In genomic region chr1:116328671-116329070, GRCh38 we compare ENCODE assay signal across 21 cellular contexts.
"Had no signal": no experiment of that assay in that cellular context is flagged by ENCODE, and none has a peak within 500 bp of the region (broad histone marks: within the 10 kb centered on the region; RNA-seq: fewer than 3 reads in every experiment).

No MANE protein-coding gene starts in this region.

- H3K4me3 Mint-ChIP-seq: activated T-cell treated with anti-CD3 and anti-CD28 coated beads, Interleukin-2, amount 50 U/mL, for 72 hours; dendritic cell treated with granulocyte-macrophage colony-stimulating factor and Interleukin-4, amounts not matched to agents 40 ng/mL and 50 ng/mL, for 4 days; memory B cell; naive B cell; stimulated activated naive CD8-positive, alpha-beta T cell treated with anti-CD3 and anti-CD28 coated beads, Interleukin-15, amount 100 ng/mL, for 72 hours had no signal

- H3K27ac ChIP-seq: ascending aorta, esophagus muscularis mucosa, gastroesophageal sphincter, heart left ventricle, thoracic aorta had no signal

- H3K27me3 Mint-ChIP-seq: memory B cell; stimulated activated naive CD8-positive, alpha-beta T cell treated with anti-CD3 and anti-CD28 coated beads, Interleukin-15, amount 100 ng/mL, for 72 hours had no signal

- H3K36me3 ChIP-seq: ascending aorta, esophagus muscularis mucosa, gastroesophageal sphincter, heart left ventricle, thoracic aorta had no signal

- H3K4me3 ChIP-seq: ascending aorta, esophagus muscularis mucosa, gastroesophageal sphincter, heart left ventricle, smooth muscle cell, thoracic aorta had no signal

- ATAC-seq: activated T-cell treated with anti-CD3 and anti-CD28 coated beads, Interleukin-2, amount 50 U/mL, for 72 hours; gastroesophageal sphincter; heart left ventricle; left ventricle myocardium superior; sciatic nerve; stimulated activated naive CD8-positive, alpha-beta T cell treated with anti-CD3 and anti-CD28 coated beads, Interleukin-15, amount 100 ng/mL, for 72 hours had no signal

- H3K4me1 ChIP-seq: ascending aorta, esophagus muscularis mucosa, gastroesophageal sphincter had no signal

- H3K27ac Mint-ChIP-seq: activated T-cell treated with anti-CD3 and anti-CD28 coated beads, Interleukin-2, amount 50 U/mL, for 72 hours; dendritic cell treated with granulocyte-macrophage colony-stimulating factor and Interleukin-4, amounts not matched to agents 40 ng/mL and 50 ng/mL, for 4 days; memory B cell; stimulated activated naive CD8-positive, alpha-beta T cell treated with anti-CD3 and anti-CD28 coated beads, Interleukin-15, amount 100 ng/mL, for 72 hours had no signal

- H3K27me3 ChIP-seq: ascending aorta, esophagus muscularis mucosa, gastroesophageal sphincter, heart left ventricle had no signal

- DNase-seq: activated CD4-positive, alpha-beta T cell treated with anti-CD3 and anti-CD28 coated beads, Interleukin-2, amount 50 U/mL, for 1 hour; activated effector memory CD4-positive, alpha-beta T cell treated with anti-CD3 and anti-CD28 coated beads, Interleukin-2, amount 50 U/mL, for 16 hours; activated naive CD4-positive, alpha-beta T cell treated with anti-CD3 and anti-CD28 coated beads, Interleukin-2, amount 50 U/mL, for 16 hours; activated T-cell treated with anti-CD3 and anti-CD28 coated beads, Interleukin-2, amount 50 U/mL, for 72 hours; effector memory CD4-positive, alpha-beta T cell; heart left ventricle; kidney glomerular epithelial cell; left ventricle myocardium superior; naive B cell; stimulated activated CD4-positive, alpha-beta T cell treated with anti-CD3 and anti-CD28 coated beads, Interleukin-4, amount 100 ng/mL, for 1 hour; stimulated activated naive CD8-positive, alpha-beta T cell treated with anti-CD3 and anti-CD28 coated beads, Interleukin-15, amount 100 ng/mL, for 72 hours; T-helper 1 cell; T1000 had no signal

- H3K9me3 ChIP-seq: ascending aorta, esophagus muscularis mucosa, gastroesophageal sphincter, heart left ventricle, thoracic aorta had no signal

- H3K36me3 Mint-ChIP-seq: memory B cell, naive B cell had no signal

- H3K9me3 Mint-ChIP-seq: activated T-cell treated with anti-CD3 and anti-CD28 coated beads, Interleukin-2, amount 50 U/mL, for 72 hours; dendritic cell treated with granulocyte-macrophage colony-stimulating factor and Interleukin-4, amounts not matched to agents 40 ng/mL and 50 ng/mL, for 4 days; memory B cell had no signal
